Comparison of ENCODE assay signal across 21 cellular contexts in genomic region chr9:35609820-35610163, GRCh38. TPM values are rescaled to one million over a fixed set of nuclear protein-coding genes. Genes with fewer than 3 reads are reported as not detected.
"Had no signal": no experiment of that assay in that cellular context is flagged by ENCODE, and none has a peak within 500 bp of the region (broad histone marks: within the 10 kb centered on the region; RNA-seq: fewer than 3 reads in every experiment).

No MANE protein-coding gene starts in this region.

- DNase-seq: activated B cell treated with CpG ODN at 0.5 μM for 24 hours; activated CD4-positive, alpha-beta memory T cell treated with anti-CD3 and anti-CD28 coated beads, Interleukin-2, amount 10 ng/mL, durations not matched to agents 7 days and 5 days; activated CD4-positive, alpha-beta T cell treated with anti-CD3 and anti-CD28 coated beads for 1 hour; activated CD4-positive, alpha-beta T cell treated with anti-CD3 and anti-CD28 coated beads, Interleukin-2, amount 10 ng/mL, durations not matched to agents 7 days and 5 days; activated gamma-delta T cell; activated naive CD4-positive, alpha-beta T cell treated with anti-CD3 and anti-CD28 coated beads for 36 hours; activated T-cell treated with anti-CD3 and anti-CD28 coated beads for 4 hours; activated T-cell treated with anti-CD3 and anti-CD28 coated beads, Interleukin-2, amount 50 U/mL, for 48 hours; brain microvascular endothelial cell; Kasumi-1; NCI-H1105 treated with DMSO at 0.1 percent for 48 hours; NCI-H1436 treated with DMSO at 0.1 percent for 48 hours; NCI-H187; NCI-H2081; NCI-H510A treated with DMSO at 0.1 percent for 48 hours; NCI-H69; PC-3; SHP77 treated with DMSO at 0.1 percent for 48 hours; T-helper 17 cell; T1000 had no signal

- H3K27ac ChIP-seq: brain microvascular endothelial cell, cardiac muscle cell had no signal

- H3K4me3 ChIP-seq: cardiac muscle cell had no signal

- H3K27me3 ChIP-seq: brain microvascular endothelial cell had no signal

RNA-seq across cellular contexts. Expression of gene SIT1, which starts 40.9 kb away (rescaled TPM):
- total RNA-seq: cardiac muscle cell, PC-3 had no signal

RNA-seq across cellular contexts. Expression of gene RMRP, which starts 48.0 kb away (rescaled TPM):
- polyA plus RNA-seq: cardiac muscle cell had no signal
